ENCODE assay signal across 1 cellular context in genomic region chr11:66958232-66958955, GRCh38.
TF ChIP-seq lines count a peak whose summit lies in the region.

A gene with protein sequence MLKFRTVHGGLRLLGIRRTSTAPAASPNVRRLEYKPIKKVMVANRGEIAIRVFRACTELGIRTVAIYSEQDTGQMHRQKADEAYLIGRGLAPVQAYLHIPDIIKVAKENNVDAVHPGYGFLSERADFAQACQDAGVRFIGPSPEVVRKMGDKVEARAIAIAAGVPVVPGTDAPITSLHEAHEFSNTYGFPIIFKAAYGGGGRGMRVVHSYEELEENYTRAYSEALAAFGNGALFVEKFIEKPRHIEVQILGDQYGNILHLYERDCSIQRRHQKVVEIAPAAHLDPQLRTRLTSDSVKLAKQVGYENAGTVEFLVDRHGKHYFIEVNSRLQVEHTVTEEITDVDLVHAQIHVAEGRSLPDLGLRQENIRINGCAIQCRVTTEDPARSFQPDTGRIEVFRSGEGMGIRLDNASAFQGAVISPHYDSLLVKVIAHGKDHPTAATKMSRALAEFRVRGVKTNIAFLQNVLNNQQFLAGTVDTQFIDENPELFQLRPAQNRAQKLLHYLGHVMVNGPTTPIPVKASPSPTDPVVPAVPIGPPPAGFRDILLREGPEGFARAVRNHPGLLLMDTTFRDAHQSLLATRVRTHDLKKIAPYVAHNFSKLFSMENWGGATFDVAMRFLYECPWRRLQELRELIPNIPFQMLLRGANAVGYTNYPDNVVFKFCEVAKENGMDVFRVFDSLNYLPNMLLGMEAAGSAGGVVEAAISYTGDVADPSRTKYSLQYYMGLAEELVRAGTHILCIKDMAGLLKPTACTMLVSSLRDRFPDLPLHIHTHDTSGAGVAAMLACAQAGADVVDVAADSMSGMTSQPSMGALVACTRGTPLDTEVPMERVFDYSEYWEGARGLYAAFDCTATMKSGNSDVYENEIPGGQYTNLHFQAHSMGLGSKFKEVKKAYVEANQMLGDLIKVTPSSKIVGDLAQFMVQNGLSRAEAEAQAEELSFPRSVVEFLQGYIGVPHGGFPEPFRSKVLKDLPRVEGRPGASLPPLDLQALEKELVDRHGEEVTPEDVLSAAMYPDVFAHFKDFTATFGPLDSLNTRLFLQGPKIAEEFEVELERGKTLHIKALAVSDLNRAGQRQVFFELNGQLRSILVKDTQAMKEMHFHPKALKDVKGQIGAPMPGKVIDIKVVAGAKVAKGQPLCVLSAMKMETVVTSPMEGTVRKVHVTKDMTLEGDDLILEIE (minus strand): TSS chr11:66958383. CDS start chr11:66872159, 86,224 bp downstream.

TF ChIP-seq in GM12878, 131 proteins besides CTCF, POLR2A, EP300 and RAD21 (continued from another document):
- TF ChIP-seq HSF1 (IDR thresholded peaks at IDR 0.05; ENCODE audit: low read depth, low read length) (no peak), CREM (IDR thresholded peaks at IDR 0.05; ENCODE audit: low read depth) (peak; percentile 47; the same call in 1 of the 2 replicates), TCF3 (IDR thresholded peaks at IDR 0.05; ENCODE audit: borderline replicate concordance, insufficient read depth, low read depth, low read length) (peak; percentile 94), SPI1 (IDR thresholded peaks at IDR 0.05; ENCODE audit: borderline replicate concordance, insufficient read depth, low read depth, low read length) (peak; percentile 34; the same call in 1 of the 2 replicates), IRF5 (IDR thresholded peaks at IDR 0.05; ENCODE audit: borderline replicate concordance) (no peak), EGR1 (IDR thresholded peaks at IDR 0.05; ENCODE audit: borderline replicate concordance in 1 of 2, low read depth in 2 of 2, low read length in 2 of 2) (peak in 1 of 2 experiments; percentile 67; a peak in 2 of 3 replicates), ATF3 (IDR thresholded peaks at IDR 0.05; ENCODE audit: borderline replicate concordance, extremely low read depth, low read depth, low read length) (peak; percentile 68; the same call in 1 of the 2 replicates), BHLHE40 (IDR thresholded peaks at IDR 0.05; ENCODE audit: borderline replicate concordance in 1 of 2, low read depth in 2 of 2, low read length in 1 of 2) (peak in 1 of 2 experiments; percentile 67; a peak in 3 of 4 replicates), SP1 (IDR thresholded peaks at IDR 0.05; ENCODE audit: low read depth, low read length) (peak; percentile 96), RUNX3 (IDR thresholded peaks at IDR 0.05; ENCODE audit: low read length) (peak; percentile 80), GABPA (IDR thresholded peaks at IDR 0.05; ENCODE audit: low read depth) (0 out of 2 replicates have a peak, but pooled peaks have one; percentile 42), RBBP5 (conservative IDR thresholded peaks at IDR 0.05) (no peak), SUPT20H (IDR thresholded peaks at IDR 0.05; ENCODE audit: borderline replicate concordance, control insufficient read depth, low read depth, low read length) (no peak), TCF12 (IDR thresholded peaks at IDR 0.05; ENCODE audit: low read depth, low read length) (peak; percentile 88), ZNF622 (IDR thresholded peaks at IDR 0.05) (peak; percentile 53; the same call in 1 of the 2 replicates), CHD2 (IDR thresholded peaks at IDR 0.05; ENCODE audit: borderline replicate concordance, low read depth, low read length) (0 out of 2 replicates have a peak, but pooled peaks have one; percentile 46), FOS (IDR thresholded peaks at IDR 0.05; ENCODE audit: borderline replicate concordance, extremely low read depth, insufficient read length) (peak; percentile 66), MTA3 (IDR thresholded peaks at IDR 0.05; ENCODE audit: borderline replicate concordance, low read length) (no peak), BRCA1 (IDR thresholded peaks at IDR 0.05; ENCODE audit: low read depth, low read length) (no peak)
- TF ChIP-seq, protein P1, sequence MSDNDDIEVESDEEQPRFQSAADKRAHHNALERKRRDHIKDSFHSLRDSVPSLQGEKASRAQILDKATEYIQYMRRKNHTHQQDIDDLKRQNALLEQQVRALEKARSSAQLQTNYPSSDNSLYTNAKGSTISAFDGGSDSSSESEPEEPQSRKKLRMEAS (IDR thresholded peaks at IDR 0.05; ENCODE audit: low read depth, low read length), result peak; percentile 90
- TF ChIP-seq, protein P2, sequence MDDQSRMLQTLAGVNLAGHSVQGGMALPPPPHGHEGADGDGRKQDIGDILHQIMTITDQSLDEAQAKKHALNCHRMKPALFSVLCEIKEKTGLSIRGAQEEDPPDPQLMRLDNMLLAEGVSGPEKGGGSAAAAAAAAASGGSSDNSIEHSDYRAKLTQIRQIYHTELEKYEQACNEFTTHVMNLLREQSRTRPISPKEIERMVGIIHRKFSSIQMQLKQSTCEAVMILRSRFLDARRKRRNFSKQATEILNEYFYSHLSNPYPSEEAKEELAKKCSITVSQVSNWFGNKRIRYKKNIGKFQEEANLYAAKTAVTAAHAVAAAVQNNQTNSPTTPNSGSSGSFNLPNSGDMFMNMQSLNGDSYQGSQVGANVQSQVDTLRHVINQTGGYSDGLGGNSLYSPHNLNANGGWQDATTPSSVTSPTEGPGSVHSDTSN (IDR thresholded peaks at IDR 0.05; ENCODE audit: insufficient replicate concordance, low read depth, low read length), result peak; percentile 94
- TF ChIP-seq, protein P3, sequence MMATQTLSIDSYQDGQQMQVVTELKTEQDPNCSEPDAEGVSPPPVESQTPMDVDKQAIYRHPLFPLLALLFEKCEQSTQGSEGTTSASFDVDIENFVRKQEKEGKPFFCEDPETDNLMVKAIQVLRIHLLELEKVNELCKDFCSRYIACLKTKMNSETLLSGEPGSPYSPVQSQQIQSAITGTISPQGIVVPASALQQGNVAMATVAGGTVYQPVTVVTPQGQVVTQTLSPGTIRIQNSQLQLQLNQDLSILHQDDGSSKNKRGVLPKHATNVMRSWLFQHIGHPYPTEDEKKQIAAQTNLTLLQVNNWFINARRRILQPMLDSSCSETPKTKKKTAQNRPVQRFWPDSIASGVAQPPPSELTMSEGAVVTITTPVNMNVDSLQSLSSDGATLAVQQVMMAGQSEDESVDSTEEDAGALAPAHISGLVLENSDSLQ (IDR thresholded peaks at IDR 0.05), result peak; percentile 97
- TF ChIP-seq, protein P4, sequence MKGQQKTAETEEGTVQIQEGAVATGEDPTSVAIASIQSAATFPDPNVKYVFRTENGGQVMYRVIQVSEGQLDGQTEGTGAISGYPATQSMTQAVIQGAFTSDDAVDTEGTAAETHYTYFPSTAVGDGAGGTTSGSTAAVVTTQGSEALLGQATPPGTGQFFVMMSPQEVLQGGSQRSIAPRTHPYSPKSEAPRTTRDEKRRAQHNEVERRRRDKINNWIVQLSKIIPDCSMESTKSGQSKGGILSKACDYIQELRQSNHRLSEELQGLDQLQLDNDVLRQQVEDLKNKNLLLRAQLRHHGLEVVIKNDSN (IDR thresholded peaks at IDR 0.05; ENCODE audit: borderline replicate concordance, extremely low read length, insufficient read depth, low read depth, low read length), result peak; percentile 91
TF ChIP-seq in GM12878: peak in this region for 19.
